In the genomic region with DNA sequence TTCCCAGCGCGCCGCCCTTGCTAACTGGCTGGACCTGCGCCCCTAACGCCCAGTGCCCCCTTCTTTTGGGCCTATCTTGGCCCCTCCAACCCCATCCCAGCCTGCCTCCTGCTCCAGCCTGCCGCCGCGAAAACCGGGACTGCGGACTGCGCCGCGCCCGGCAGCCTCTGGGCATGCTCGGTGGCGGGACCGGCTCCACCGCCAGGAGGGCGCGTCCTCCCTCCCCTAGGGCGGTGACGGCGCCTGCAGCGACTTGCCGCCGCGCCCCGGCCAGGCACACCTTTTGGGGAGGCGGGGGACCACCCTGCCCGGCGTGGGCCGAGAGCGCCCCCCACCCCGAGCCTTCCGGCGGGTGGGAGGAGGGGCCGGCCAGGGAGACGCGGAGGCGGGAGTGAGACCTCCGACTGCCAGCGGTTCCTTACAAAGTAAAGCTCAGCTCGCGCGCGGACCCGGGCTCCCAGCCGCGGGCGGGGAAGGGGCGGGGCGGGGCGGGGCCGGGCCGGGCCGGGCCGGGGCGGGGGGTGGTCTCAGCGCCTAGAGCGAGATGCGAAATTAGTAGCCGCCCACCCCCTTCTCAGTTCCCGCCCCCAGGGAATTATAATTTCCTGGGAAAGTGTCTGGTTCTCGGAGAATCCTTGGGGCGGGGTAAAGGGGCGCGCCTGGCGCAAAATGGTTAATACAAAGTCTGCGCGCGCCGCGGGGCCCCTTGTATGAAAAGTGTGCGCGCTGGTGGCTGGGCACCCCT, we compare ENCODE assay signal across 1 cellular context.
TF ChIP-seq lines count a peak whose summit lies in the region.

No MANE protein-coding gene starts in this region.

TF ChIP-seq in A549, 52 proteins besides CTCF, POLR2A, EP300 and RAD21 (continued from another document):
- TF ChIP-seq, protein P1, sequence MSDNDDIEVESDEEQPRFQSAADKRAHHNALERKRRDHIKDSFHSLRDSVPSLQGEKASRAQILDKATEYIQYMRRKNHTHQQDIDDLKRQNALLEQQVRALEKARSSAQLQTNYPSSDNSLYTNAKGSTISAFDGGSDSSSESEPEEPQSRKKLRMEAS (IDR thresholded peaks at IDR 0.05) = peak; percentile 36
- TF ChIP-seq CBX8 (IDR thresholded peaks at IDR 0.05) (no peak), CBX2 (IDR thresholded peaks at IDR 0.05; ENCODE audit: borderline replicate concordance, low read depth) (no peak), GATA3 (IDR thresholded peaks at IDR 0.05; ENCODE audit: borderline replicate concordance) (peak; percentile 49; the same call in 1 of the 2 replicates), RNF2 (IDR thresholded peaks at IDR 0.05; ENCODE audit: borderline replicate concordance, low read depth) (no peak), EHF (CRISPR knock-in tag; IDR thresholded peaks at IDR 0.05) (no peak), RARB (CRISPR knock-in tag; IDR thresholded peaks at IDR 0.05) (0 out of 2 replicates have a peak, but pooled peaks have one; percentile 8), FOXS1 (CRISPR knock-in tag; IDR thresholded peaks at IDR 0.05) (no peak), HDAC2 (IDR thresholded peaks at IDR 0.05) (no peak), ZSCAN20 (CRISPR knock-in tag; IDR thresholded peaks at IDR 0.05) (no peak), MAZ (IDR thresholded peaks at IDR 0.05; ENCODE audit: borderline replicate concordance, low read depth, low read length) (0 out of 2 replicates have a peak, but pooled peaks have one; percentile 74), FOSL2 (IDR thresholded peaks at IDR 0.05) (no peak), FOSL2 (CRISPR knock-in tag; IDR thresholded peaks at IDR 0.05) (peak; percentile 21; the same call in 1 of the 2 replicates), SMC3 (IDR thresholded peaks at IDR 0.05) (peak; percentile 36), RFX5 (IDR thresholded peaks at IDR 0.05) (0 out of 2 replicates have a peak, but pooled peaks have one; percentile 27), CEBPB (IDR thresholded peaks at IDR 0.05) (no peak), ESRRA (IDR thresholded peaks at IDR 0.05; ENCODE audit: borderline replicate concordance, low read length) (no peak), FOSB (CRISPR knock-in tag; IDR thresholded peaks at IDR 0.05) (no peak; the same call in 1 of the 2 replicates), TP53 (CRISPR knock-in tag; IDR thresholded peaks at IDR 0.05) (peak; percentile 63; the same call in 1 of the 2 replicates), ZNF302 (CRISPR knock-in tag; IDR thresholded peaks at IDR 0.05) (no peak), HOXB5 (CRISPR knock-in tag; IDR thresholded peaks at IDR 0.05) (peak; percentile 61; the same call in 1 of the 2 replicates), EHMT2 (IDR thresholded peaks at IDR 0.05; ENCODE audit: low read depth) (no peak), SREBF2 (IDR thresholded peaks at IDR 0.05) (no peak), HEYL (CRISPR knock-in tag; IDR thresholded peaks at IDR 0.05) (no peak), MYC (IDR thresholded peaks at IDR 0.05; ENCODE audit: borderline replicate concordance, low read length) (peak; percentile 28; the same call in 1 of the 2 replicates), JUN (IDR thresholded peaks at IDR 0.05) (peak; percentile 83 to 87), HOXB13 (CRISPR knock-in tag; IDR thresholded peaks at IDR 0.05; ENCODE audit: low read depth) (0 out of 2 replicates have a peak, but pooled peaks have one; percentile 63)
- TF ChIP-seq, protein P2, sequence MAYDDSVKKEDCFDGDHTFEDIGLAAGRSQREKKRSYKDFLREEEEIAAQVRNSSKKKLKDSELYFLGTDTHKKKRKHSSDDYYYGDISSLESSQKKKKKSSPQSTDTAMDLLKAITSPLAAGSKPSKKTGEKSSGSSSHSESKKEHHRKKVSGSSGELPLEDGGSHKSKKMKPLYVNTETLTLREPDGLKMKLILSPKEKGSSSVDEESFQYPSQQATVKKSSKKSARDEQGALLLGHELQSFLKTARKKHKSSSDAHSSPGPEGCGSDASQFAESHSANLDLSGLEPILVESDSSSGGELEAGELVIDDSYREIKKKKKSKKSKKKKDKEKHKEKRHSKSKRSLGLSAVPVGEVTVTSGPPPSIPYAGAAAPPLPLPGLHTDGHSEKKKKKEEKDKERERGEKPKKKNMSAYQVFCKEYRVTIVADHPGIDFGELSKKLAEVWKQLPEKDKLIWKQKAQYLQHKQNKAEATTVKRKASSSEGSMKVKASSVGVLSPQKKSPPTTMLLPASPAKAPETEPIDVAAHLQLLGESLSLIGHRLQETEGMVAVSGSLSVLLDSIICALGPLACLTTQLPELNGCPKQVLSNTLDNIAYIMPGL (CRISPR knock-in tag; IDR thresholded peaks at IDR 0.05; ENCODE audit: borderline replicate concordance) = peak; percentile 26; the same call in 1 of the 2 replicates
- TF ChIP-seq, protein P3, sequence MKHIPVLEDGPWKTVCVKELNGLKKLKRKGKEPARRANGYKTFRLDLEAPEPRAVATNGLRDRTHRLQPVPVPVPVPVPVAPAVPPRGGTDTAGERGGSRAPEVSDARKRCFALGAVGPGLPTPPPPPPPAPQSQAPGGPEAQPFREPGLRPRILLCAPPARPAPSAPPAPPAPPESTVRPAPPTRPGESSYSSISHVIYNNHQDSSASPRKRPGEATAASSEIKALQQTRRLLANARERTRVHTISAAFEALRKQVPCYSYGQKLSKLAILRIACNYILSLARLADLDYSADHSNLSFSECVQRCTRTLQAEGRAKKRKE (CRISPR knock-in tag; IDR thresholded peaks at IDR 0.05; ENCODE audit: low read depth) = peak; percentile 56; the same call in 1 of the 2 replicates
